In genomic region chr16:67846063-67846319, GRCh38 we compare ENCODE assay signal across 8 cellular contexts. TPM values are rescaled to one million over a fixed set of nuclear protein-coding genes. Genes with fewer than 3 reads are reported as not detected.
DNase-seq lines count a peak whose midpoint lies in the region; ATAC-seq and TF ChIP-seq lines count a peak whose summit lies in the region.

No MANE protein-coding gene starts in this region.

- peak overlapping the region; percentile 85 to 98 (median 87) for H3K4me3 Mint-ChIP-seq in CD8-positive, alpha-beta memory T cell
- peak overlapping the region; percentile 89 for H3K4me3 Mint-ChIP-seq in endodermal cell
- H3K4me3 Mint-ChIP-seq in osteocyte (ENCODE audit: unreplicated experiment) = peak overlapping the region; percentile 80

- H3K9ac ChIP-seq in OCI-LY1 (ENCODE audit: low read length) (peak overlapping the region; percentile 85), endodermal cell (ENCODE audit: extremely low read depth, low read length, poor library complexity, severe bottlenecking) (peak overlapping the region; percentile 95)

- H3K79me2 ChIP-seq in OCI-LY1 (ENCODE audit: insufficient read depth, low read length) = peaks cover 27% of the 10 kb centered on the region

- H3K9me3 Mint-ChIP-seq in CD8-positive, alpha-beta memory T cell = peaks cover 0 to 2% (median 0%) of the 10 kb centered on the region in 5 donors
- H3K9me3 Mint-ChIP-seq in endodermal cell = no peaks in the 10 kb centered on the region
- no peaks in the 10 kb centered on the region for H3K9me3 Mint-ChIP-seq in osteocyte (ENCODE audit: unreplicated experiment)

- H3K27me3 Mint-ChIP-seq in CD8-positive, alpha-beta memory T cell = no peaks in the 10 kb centered on the region
- H3K27me3 Mint-ChIP-seq in endodermal cell (ENCODE audit: insufficient read depth) = no peaks in the 10 kb centered on the region
- no peaks in the 10 kb centered on the region for H3K27me3 Mint-ChIP-seq in osteocyte (ENCODE audit: unreplicated experiment)

- H3K9me2 ChIP-seq in OCI-LY1 (ENCODE audit: low read depth, low read length) = no peaks in the 10 kb centered on the region

- 55 to 67% methylated on average over 1 to 2 of the region's 2 CpGs for WGBS in endodermal cell (ENCODE audit: insufficient coverage in 1 of 2, insufficient read length in 1 of 2), 2 experiments

- H3K4me2 ChIP-seq in OCI-LY1 (ENCODE audit: low read length) = peak overlapping the region; percentile 92

- H3F3A ChIP-seq in OCI-LY1 (ENCODE audit: insufficient read depth, low read length) = no peaks in the 10 kb centered on the region

- ATAC-seq in HG02623 (IDR thresholded peaks at IDR 0.05; ENCODE audit: unreplicated experiment) = no peak

- H3K36me3 ChIP-seq in CD8-positive, alpha-beta memory T cell (ENCODE audit: insufficient read depth, low read length) = no peaks in the 10 kb centered on the region
- H3K36me3 ChIP-seq in OCI-LY1 (ENCODE audit: insufficient read depth, low read length) (peaks cover 6% of the 10 kb centered on the region), endodermal cell (ENCODE audit: control insufficient read depth, insufficient read depth, low read length) (peaks cover 19% of the 10 kb centered on the region)

- peaks cover 0 to 26% (median 0%) of the 10 kb centered on the region in 3 donors for H3K36me3 Mint-ChIP-seq in CD8-positive, alpha-beta memory T cell
- H3K36me3 Mint-ChIP-seq in endodermal cell (ENCODE audit: low read depth) = peaks cover 14% of the 10 kb centered on the region
- no peaks in the 10 kb centered on the region for H3K36me3 Mint-ChIP-seq in osteocyte (ENCODE audit: unreplicated experiment)

- H3K9me3 ChIP-seq in CD8-positive, alpha-beta memory T cell (ENCODE audit: low read length) = no peaks in the 10 kb centered on the region
- no peaks in the 10 kb centered on the region for H3K9me3 ChIP-seq in OCI-LY1 (ENCODE audit: low read length)
- H3K9me3 ChIP-seq in endodermal cell (ENCODE audit: control insufficient read depth, low read length) = no peaks in the 10 kb centered on the region

- H3K4me1 ChIP-seq in CD8-positive, alpha-beta memory T cell (ENCODE audit: insufficient read depth, low read length) = peaks cover 58% of the 10 kb centered on the region
- H3K4me1 ChIP-seq in OCI-LY1 (ENCODE audit: insufficient read depth, low read length, severe bottlenecking) = peaks cover 49% of the 10 kb centered on the region
- H3K4me1 ChIP-seq in endodermal cell (ENCODE audit: control insufficient read depth, insufficient read depth, low read length) = peaks cover 22% of the 10 kb centered on the region

- CTCF ChIA-PET in CD8-positive, alpha-beta memory T cell (lab: Charles Lee) = interaction anchor here (0.6 to 3.2 kb wide), 4 partner anchors 12 to 93 kb away, joined by 3 to 23 read pairs (median 4); no protein-coding TSS in a partner anchor

- no peaks in the 10 kb centered on the region for H4K20me1 ChIP-seq in OCI-LY1 (ENCODE audit: insufficient read depth, low read length)

- peak overlapping the region; percentile 92 for H3K4me3 ChIP-seq in CD8-positive, alpha-beta memory T cell (ENCODE audit: low read length)
- H3K4me3 ChIP-seq in OCI-LY1 (ENCODE audit: low read depth, low read length, poor library complexity, severe bottlenecking) (peak overlapping the region; percentile 95), endodermal cell (ENCODE audit: low read length) (peak overlapping the region; percentile 89)

- H3K27me3 ChIP-seq in CD8-positive, alpha-beta memory T cell (ENCODE audit: insufficient read depth, low read length, poor library complexity, severe bottlenecking) = no peaks in the 10 kb centered on the region
- H3K27me3 ChIP-seq in OCI-LY1 (ENCODE audit: insufficient read depth, low read length) (no peaks in the 10 kb centered on the region), endodermal cell (ENCODE audit: control insufficient read depth, insufficient read depth, low read length, poor library complexity, severe bottlenecking) (no peaks in the 10 kb centered on the region)

- H3K27ac ChIP-seq in CD8-positive, alpha-beta memory T cell (ENCODE audit: low read depth, low read length) = peak overlapping the region; percentile 82
- H3K27ac ChIP-seq in OCI-LY1 (ENCODE audit: low read depth, low read length, poor library complexity, severe bottlenecking) (peak overlapping the region; percentile 87), endodermal cell (ENCODE audit: low read depth, low read length) (peak overlapping the region; percentile 96)

- in situ Hi-C loops in GM13977 (cut with MboI; ENCODE audit: low pct_unique_long_range_greater_than_20kb, low sequenced_read_pairs, unreplicated experiment) = no loop called here

- POLR2A ChIA-PET in CD8-positive, alpha-beta memory T cell (lab: Charles Lee) = interaction anchor here (0.5 to 3.1 kb wide), 4 partner anchors 9 to 89 kb away, joined by 4 to 12 read pairs (median 6); partner anchors contain the start of genes RANBP10 and TSNAXIP1

- peak overlapping the region; percentile 48 to 99 (median 94) for H3K27ac Mint-ChIP-seq in CD8-positive, alpha-beta memory T cell
- H3K27ac Mint-ChIP-seq in endodermal cell (peak overlapping the region; percentile 91), osteocyte (ENCODE audit: unreplicated experiment) (peak overlapping the region; percentile 96)

- no peak overlapping the region for H2AFZ ChIP-seq in OCI-LY1 (ENCODE audit: low read length)

- no peak for DNase-seq in CD8-positive, alpha-beta memory T cell
- DNase-seq in endodermal cell (no peak), osteocyte (ENCODE audit: extremely low spot score, unreplicated experiment) (no peak), GM13977 (ENCODE audit: low spot score) (no peak), middle frontal gyrus (ENCODE audit: extremely low spot score, low spot score) (no peak)
- DNase-seq in activated CD4-positive, alpha-beta T cell treated with anti-CD3 and anti-CD28 coated beads, Interleukin-2, amount 50 U/mL, for 1 hour = no peak

- peaks cover 43 to 60% (median 57%) of the 10 kb centered on the region in 3 donors for H3K4me1 Mint-ChIP-seq in CD8-positive, alpha-beta memory T cell
- H3K4me1 Mint-ChIP-seq in endodermal cell (peaks cover 47% of the 10 kb centered on the region), osteocyte (ENCODE audit: unreplicated experiment) (peaks cover 53% of the 10 kb centered on the region)

- TF ChIP-seq CTCF in OCI-LY1 (IDR thresholded peaks at IDR 0.05; ENCODE audit: low read length) (no peak), endodermal cell (conservative IDR thresholded peaks at IDR 0.05) (no peak), osteocyte (IDR thresholded peaks at IDR 0.05) (no peak), GM13977 (IDR thresholded peaks at IDR 0.05; ENCODE audit: extremely low read depth, insufficient read depth, missing control alignments) (no peak)

RNA-seq across cellular contexts. Expression of gene NUTF2, which starts 0.7 kb away (rescaled TPM):
- 100 to 1,000 TPM; 181 TPM for total RNA-seq in CD8-positive, alpha-beta memory T cell
- polyA plus RNA-seq in CD8-positive, alpha-beta memory T cell = 129 TPM
- total RNA-seq in endodermal cell (100 to 1,000 TPM; 201 to 218 TPM), osteocyte (121 and 125 TPM in 2 replicates)
- polyA plus RNA-seq in endodermal cell (2013, experiment 1 of 2) = 236 TPM
- 236 TPM for polyA plus RNA-seq in endodermal cell (2013, experiment 2 of 2)

RNA-seq across cellular contexts. Expression of gene CENPT, which starts 1.5 kb away (rescaled TPM):
- total RNA-seq in CD8-positive, alpha-beta memory T cell = 10 to 100 TPM; 56.5 to 58.6 TPM
- 14.3 TPM for polyA plus RNA-seq in CD8-positive, alpha-beta memory T cell
- 10 to 100 TPM; 43.7 to 57.2 TPM for total RNA-seq in endodermal cell
- polyA plus RNA-seq in endodermal cell (2013, experiment 1 of 2) = 59.9 TPM
- polyA plus RNA-seq in endodermal cell (2013, experiment 2 of 2) = 48.1 TPM
- 46.3 and 51.2 TPM in 2 replicates for total RNA-seq in osteocyte

RNA-seq across cellular contexts. Expression of gene THAP11, which starts 3.9 kb away (rescaled TPM):
- 10 to 100 TPM; 52.6 to 55.1 TPM for total RNA-seq in CD8-positive, alpha-beta memory T cell
- polyA plus RNA-seq in CD8-positive, alpha-beta memory T cell = 153 TPM
- total RNA-seq in endodermal cell (10 to 100 TPM; 28.0 to 32.9 TPM), osteocyte (29.5 and 30.0 TPM in 2 replicates)
- 28.7 TPM for polyA plus RNA-seq in endodermal cell (2013, experiment 1 of 2)
- polyA plus RNA-seq in endodermal cell (2013, experiment 2 of 2) = 26.0 TPM

RNA-seq across cellular contexts. Expression of gene EDC4, which starts 26.9 kb away (rescaled TPM):
- 100 to 1,000 TPM; 105 to 108 TPM for total RNA-seq in CD8-positive, alpha-beta memory T cell
- polyA plus RNA-seq in CD8-positive, alpha-beta memory T cell = 30.1 TPM
- total RNA-seq in endodermal cell (10 to 100 TPM; 69.2 to 74.3 TPM), osteocyte (68.2 and 75.4 TPM in 2 replicates)
- polyA plus RNA-seq in endodermal cell (2013, experiment 1 of 2) = 74.2 TPM
- polyA plus RNA-seq in endodermal cell (2013, experiment 2 of 2) = 64.8 TPM

RNA-seq across cellular contexts. Expression of gene NRN1L, which starts 38.7 kb away (rescaled TPM):
- under 1 TPM in 1 of 2 experiments, not detected in 1; 0.97 TPM for total RNA-seq in CD8-positive, alpha-beta memory T cell
- polyA plus RNA-seq in CD8-positive, alpha-beta memory T cell = 0.83 TPM
- 1 to 10 TPM; 7.0 to 7.3 TPM for total RNA-seq in endodermal cell
- polyA plus RNA-seq in endodermal cell (2013, experiment 1 of 2) = 1.2 TPM
- polyA plus RNA-seq in endodermal cell (2013, experiment 2 of 2) = 0.79 TPM
- 1.4 and 1.5 TPM in 2 replicates for total RNA-seq in osteocyte
